1 cellular context compared by ENCODE assay signal in the genomic region with DNA sequence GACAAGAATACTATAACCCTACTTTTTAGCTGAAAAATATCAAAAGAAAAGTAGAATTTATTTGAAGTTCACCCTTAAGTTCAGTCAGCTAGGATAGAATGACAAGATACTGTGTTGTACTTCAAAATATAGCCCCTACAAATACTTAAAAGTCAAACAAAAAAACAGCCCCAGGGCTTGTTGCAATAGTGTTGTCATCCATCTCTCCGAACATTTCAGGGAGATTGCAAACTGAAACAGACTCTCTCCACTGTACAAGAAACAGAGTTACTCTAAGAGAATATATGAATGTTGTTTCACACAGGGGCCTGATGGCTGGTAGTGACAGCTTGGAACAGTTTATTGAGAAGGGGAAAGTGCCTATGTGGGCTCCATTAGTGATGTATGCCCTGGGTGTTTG.
TF ChIP-seq lines count a peak whose summit lies in the region.

No MANE protein-coding gene starts in this region.

TF ChIP-seq in IMR-90, 13 proteins besides CTCF, POLR2A, EP300 and RAD21 (continued from another document):
- TF ChIP-seq RFX5 (IDR thresholded peaks at IDR 0.05; ENCODE audit: low read depth, low read length) (no peak), NFE2L2 (IDR thresholded peaks at IDR 0.05; ENCODE audit: low read depth, low read length) (no peak), CEBPB (IDR thresholded peaks at IDR 0.05; ENCODE audit: low read depth, low read length) (no peak), SMC3 (IDR thresholded peaks at IDR 0.05; ENCODE audit: low read depth, low read length) (no peak), BHLHE40 (IDR thresholded peaks at IDR 0.05; ENCODE audit: low read depth, low read length) (no peak), RCOR1 (IDR thresholded peaks at IDR 0.05; ENCODE audit: insufficient replicate concordance, low read length) (no peak), FOS (IDR thresholded peaks at IDR 0.05; ENCODE audit: low read depth, low read length) (no peak), MAZ (IDR thresholded peaks at IDR 0.05; ENCODE audit: borderline replicate concordance, low read depth, low read length) (no peak), MXI1 (IDR thresholded peaks at IDR 0.05; ENCODE audit: borderline replicate concordance, low read depth, low read length) (no peak), MAFK (IDR thresholded peaks at IDR 0.05; ENCODE audit: low read depth, low read length) (no peak)
- TF ChIP-seq, protein P1, sequence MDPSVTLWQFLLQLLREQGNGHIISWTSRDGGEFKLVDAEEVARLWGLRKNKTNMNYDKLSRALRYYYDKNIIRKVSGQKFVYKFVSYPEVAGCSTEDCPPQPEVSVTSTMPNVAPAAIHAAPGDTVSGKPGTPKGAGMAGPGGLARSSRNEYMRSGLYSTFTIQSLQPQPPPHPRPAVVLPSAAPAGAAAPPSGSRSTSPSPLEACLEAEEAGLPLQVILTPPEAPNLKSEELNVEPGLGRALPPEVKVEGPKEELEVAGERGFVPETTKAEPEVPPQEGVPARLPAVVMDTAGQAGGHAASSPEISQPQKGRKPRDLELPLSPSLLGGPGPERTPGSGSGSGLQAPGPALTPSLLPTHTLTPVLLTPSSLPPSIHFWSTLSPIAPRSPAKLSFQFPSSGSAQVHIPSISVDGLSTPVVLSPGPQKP (IDR thresholded peaks at IDR 0.05; ENCODE audit: borderline replicate concordance, low read depth, low read length), result no peak
- TF ChIP-seq, protein P2, sequence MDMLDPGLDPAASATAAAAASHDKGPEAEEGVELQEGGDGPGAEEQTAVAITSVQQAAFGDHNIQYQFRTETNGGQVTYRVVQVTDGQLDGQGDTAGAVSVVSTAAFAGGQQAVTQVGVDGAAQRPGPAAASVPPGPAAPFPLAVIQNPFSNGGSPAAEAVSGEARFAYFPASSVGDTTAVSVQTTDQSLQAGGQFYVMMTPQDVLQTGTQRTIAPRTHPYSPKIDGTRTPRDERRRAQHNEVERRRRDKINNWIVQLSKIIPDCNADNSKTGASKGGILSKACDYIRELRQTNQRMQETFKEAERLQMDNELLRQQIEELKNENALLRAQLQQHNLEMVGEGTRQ (IDR thresholded peaks at IDR 0.05; ENCODE audit: low read depth, low read length), result no peak
